30 cellular contexts compared by ENCODE assay signal in the genomic region with DNA sequence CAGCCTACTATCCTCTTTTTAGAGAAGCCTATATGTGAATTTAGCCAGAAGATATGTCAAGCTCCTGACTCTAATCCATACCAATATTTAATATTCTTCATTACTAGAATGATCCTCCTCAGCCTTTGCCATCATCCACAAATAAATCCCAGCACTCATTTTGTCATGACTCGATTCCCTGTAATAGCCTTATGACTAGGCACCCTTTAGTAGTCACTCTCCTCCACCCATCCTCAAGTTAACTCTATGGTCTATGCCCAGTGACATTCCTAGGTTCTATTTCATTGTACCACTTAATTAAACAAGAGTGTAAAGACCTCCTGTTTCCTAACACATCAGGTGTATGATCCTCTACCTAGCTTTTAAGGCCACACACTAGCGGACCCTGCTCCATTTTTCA.
"Had no signal": no experiment of that assay in that cellular context is flagged by ENCODE, and none has a peak within 500 bp of the region (broad histone marks: within the 10 kb centered on the region; RNA-seq: fewer than 3 reads in every experiment).

No MANE protein-coding gene starts in this region.

- H3K9me3 ChIP-seq: gastrocnemius medialis, heart right ventricle had no signal

- FAIRE-seq: colon, endometrium, endothelial cell of umbilical vein had no signal

- H3K4me3 Mint-ChIP-seq: activated CD4-positive, alpha-beta memory T cell treated with anti-CD3 and anti-CD28 coated beads for 36 hours; activated CD4-positive, alpha-beta T cell treated with anti-CD3 and anti-CD28 coated beads for 36 hours; activated CD4-positive, alpha-beta T cell treated with anti-CD3 and anti-CD28 coated beads, Interleukin-2, amount 10 ng/mL, durations not matched to agents 24 days and 14 days; activated CD8-positive, alpha-beta memory T cell treated with anti-CD3 and anti-CD28 coated beads, Interleukin-2, amount 10 ng/mL, durations not matched to agents 7 days and 5 days; activated CD8-positive, alpha-beta T cell treated with anti-CD3 and anti-CD28 coated beads, Interleukin-2, amount 10 ng/mL, durations not matched to agents 7 days and 5 days; activated naive CD8-positive, alpha-beta T cell had no signal

- H3K36me3 Mint-ChIP-seq: activated CD4-positive, alpha-beta memory T cell treated with anti-CD3 and anti-CD28 coated beads for 36 hours; activated CD8-positive, alpha-beta memory T cell treated with anti-CD3 and anti-CD28 coated beads, Interleukin-2, amount 10 ng/mL, durations not matched to agents 7 days and 5 days; activated naive CD8-positive, alpha-beta T cell had no signal

- H3K27ac Mint-ChIP-seq: activated CD4-positive, alpha-beta memory T cell treated with anti-CD3 and anti-CD28 coated beads for 36 hours; activated CD4-positive, alpha-beta T cell treated with anti-CD3 and anti-CD28 coated beads for 36 hours; activated CD4-positive, alpha-beta T cell treated with anti-CD3 and anti-CD28 coated beads, Interleukin-2, amount 10 ng/mL, durations not matched to agents 24 days and 14 days; activated CD8-positive, alpha-beta memory T cell treated with anti-CD3 and anti-CD28 coated beads, Interleukin-2, amount 10 ng/mL, durations not matched to agents 7 days and 5 days; activated CD8-positive, alpha-beta T cell treated with anti-CD3 and anti-CD28 coated beads, Interleukin-2, amount 10 ng/mL, durations not matched to agents 7 days and 5 days; activated naive CD8-positive, alpha-beta T cell had no signal

- H3K9me3 Mint-ChIP-seq: activated CD4-positive, alpha-beta memory T cell treated with anti-CD3 and anti-CD28 coated beads for 36 hours; activated CD4-positive, alpha-beta T cell treated with anti-CD3 and anti-CD28 coated beads, Interleukin-2, amount 10 ng/mL, durations not matched to agents 24 days and 14 days had no signal

- H3K4me1 ChIP-seq: foreskin keratinocyte had no signal

- H3K36me3 ChIP-seq: brain microvascular endothelial cell, gastrocnemius medialis, heart right ventricle had no signal

- H3K27ac ChIP-seq: brain microvascular endothelial cell, foreskin keratinocyte, gastrocnemius medialis, heart right ventricle had no signal

- H3K4me1 Mint-ChIP-seq: activated CD4-positive, alpha-beta T cell treated with anti-CD3 and anti-CD28 coated beads for 36 hours; activated CD4-positive, alpha-beta T cell treated with anti-CD3 and anti-CD28 coated beads, Interleukin-2, amount 10 ng/mL, durations not matched to agents 24 days and 14 days; activated CD8-positive, alpha-beta memory T cell treated with anti-CD3 and anti-CD28 coated beads, Interleukin-2, amount 10 ng/mL, durations not matched to agents 7 days and 5 days had no signal

- H3K4me3 ChIP-seq: gastrocnemius medialis, heart right ventricle had no signal

- DNase-seq: activated CD4-positive, alpha-beta memory T cell treated with anti-CD3 and anti-CD28 coated beads for 36 hours; activated CD4-positive, alpha-beta T cell treated with anti-CD3 and anti-CD28 coated beads for 36 hours; activated CD4-positive, alpha-beta T cell treated with anti-CD3 and anti-CD28 coated beads, Interleukin-2, amount 10 ng/mL, durations not matched to agents 24 days and 14 days; activated CD4-positive, CD25-positive, alpha-beta regulatory T cell; activated CD4-positive, CD25-positive, alpha-beta regulatory T cell treated with anti-CD3 and anti-CD28 coated beads, Interleukin-2, amount 50 U/mL, for 72 hours; activated CD8-positive, alpha-beta memory T cell treated with anti-CD3 and anti-CD28 coated beads, Interleukin-2, amount 10 ng/mL, durations not matched to agents 7 days and 5 days; activated CD8-positive, alpha-beta memory T cell treated with anti-CD3 and anti-CD28 coated beads, Interleukin-2, amount 50 U/mL, for 4 hours; activated CD8-positive, alpha-beta T cell treated with anti-CD3 and anti-CD28 coated beads, Interleukin-2, amount 10 ng/mL, durations not matched to agents 7 days and 5 days; activated gamma-delta T cell treated with Interleukin-2 at 50 U/mL for 16 hours; activated naive CD4-positive, alpha-beta T cell treated with anti-CD3 and anti-CD28 coated beads, Interleukin-2, amount 50 U/mL, for 16 hours; activated naive CD4-positive, alpha-beta T cell treated with Interleukin-2 at 50 U/mL for 16 hours; activated T-cell treated with anti-CD3 and anti-CD28 coated beads, Interleukin-2, amount 50 U/mL, for 1 hour; activated T-cell treated with anti-CD3 and anti-CD28 coated beads, Interleukin-2, amount 50 U/mL, for 48 hours; amniotic stem cell; anterior cingulate cortex; brain microvascular endothelial cell; caudate nucleus; cortex of kidney; dermis blood vessel endothelial cell; effector CD8-positive, alpha-beta T cell; foreskin keratinocyte; gastrocnemius medialis; glutamatergic neuron; heart right ventricle; T-helper 2 cell had no signal

- ATAC-seq: activated CD4-positive, alpha-beta T cell treated with anti-CD3 and anti-CD28 coated beads for 36 hours; activated CD8-positive, alpha-beta memory T cell treated with anti-CD3 and anti-CD28 coated beads, Interleukin-2, amount 10 ng/mL, durations not matched to agents 7 days and 5 days; activated CD8-positive, alpha-beta T cell treated with anti-CD3 and anti-CD28 coated beads, Interleukin-2, amount 10 ng/mL, durations not matched to agents 7 days and 5 days; esophagus mucosa; foreskin keratinocyte; gastrocnemius medialis; heart right ventricle had no signal

- H3K27me3 ChIP-seq: brain microvascular endothelial cell, foreskin keratinocyte, gastrocnemius medialis, heart right ventricle had no signal
